ENCODE assay signal across 1 cellular context in the genomic region with DNA sequence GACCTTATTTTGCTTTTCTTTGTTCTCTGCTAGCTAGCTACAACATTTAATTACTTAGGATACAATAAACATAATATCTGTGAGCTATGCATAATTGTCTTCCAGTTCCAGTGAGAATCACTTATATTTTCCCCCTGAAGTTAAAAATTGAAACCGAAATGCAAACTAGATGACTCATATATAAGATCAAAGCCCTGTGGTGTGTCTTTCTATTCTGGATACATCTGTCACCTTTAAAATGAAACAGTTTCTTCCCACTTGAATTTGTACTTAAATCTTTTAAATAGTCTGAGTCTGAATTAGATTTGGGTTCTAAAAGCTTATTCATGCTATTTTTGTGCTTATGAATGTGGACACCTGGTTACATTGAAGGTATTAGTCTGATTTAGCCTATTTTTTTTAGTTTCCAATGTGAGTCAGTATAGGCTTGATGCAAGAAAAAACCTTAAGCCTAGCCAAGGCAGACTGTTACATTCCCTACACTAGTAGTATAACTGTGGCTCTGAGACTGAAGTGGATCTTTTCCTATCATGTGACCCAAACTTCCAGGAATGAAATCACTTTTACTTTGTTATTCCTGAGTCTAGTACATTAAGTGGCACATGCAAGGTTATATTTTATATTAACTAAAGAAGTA.
TF ChIP-seq lines count a peak whose summit lies in the region.

No MANE protein-coding gene starts in this region.

TF ChIP-seq in GM12878, 131 proteins besides CTCF, POLR2A, EP300 and RAD21 (continued from another document):
- TF ChIP-seq, protein P1, sequence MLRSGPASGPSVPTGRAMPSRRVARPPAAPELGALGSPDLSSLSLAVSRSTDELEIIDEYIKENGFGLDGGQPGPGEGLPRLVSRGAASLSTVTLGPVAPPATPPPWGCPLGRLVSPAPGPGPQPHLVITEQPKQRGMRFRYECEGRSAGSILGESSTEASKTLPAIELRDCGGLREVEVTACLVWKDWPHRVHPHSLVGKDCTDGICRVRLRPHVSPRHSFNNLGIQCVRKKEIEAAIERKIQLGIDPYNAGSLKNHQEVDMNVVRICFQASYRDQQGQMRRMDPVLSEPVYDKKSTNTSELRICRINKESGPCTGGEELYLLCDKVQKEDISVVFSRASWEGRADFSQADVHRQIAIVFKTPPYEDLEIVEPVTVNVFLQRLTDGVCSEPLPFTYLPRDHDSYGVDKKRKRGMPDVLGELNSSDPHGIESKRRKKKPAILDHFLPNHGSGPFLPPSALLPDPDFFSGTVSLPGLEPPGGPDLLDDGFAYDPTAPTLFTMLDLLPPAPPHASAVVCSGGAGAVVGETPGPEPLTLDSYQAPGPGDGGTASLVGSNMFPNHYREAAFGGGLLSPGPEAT (IDR thresholded peaks at IDR 0.05; ENCODE audit: low read depth), result peak; percentile 24; the same call in 1 of the 2 replicates
- TF ChIP-seq CBFB (IDR thresholded peaks at IDR 0.05; ENCODE audit: low read depth) (no peak), HCFC1 (IDR thresholded peaks at IDR 0.05; ENCODE audit: low read length) (no peak), TCF7 (IDR thresholded peaks at IDR 0.05; ENCODE audit: borderline replicate concordance) (peak; percentile 85), RUNX3 (IDR thresholded peaks at IDR 0.05; ENCODE audit: low read length) (peak; percentile 40; the same call in 1 of the 2 replicates), RAD51 (IDR thresholded peaks at IDR 0.05) (peak; percentile 30; the same call in 1 of the 2 replicates), ATF7 (IDR thresholded peaks at IDR 0.05; ENCODE audit: low read depth) (peak; percentile 52), ZNF622 (IDR thresholded peaks at IDR 0.05) (no peak), ZNF217 (IDR thresholded peaks at IDR 0.05) (0 out of 2 replicates have a peak, but pooled peaks have one; percentile 66), SMC3 (IDR thresholded peaks at IDR 0.05; ENCODE audit: borderline replicate concordance, low read length) (no peak), BCL11A (IDR thresholded peaks at IDR 0.05; ENCODE audit: low read depth, low read length) (no peak), NR2F1 (conservative IDR thresholded peaks at IDR 0.05) (0 out of 2 replicates have a peak, but pooled peaks have one; percentile 19), JUNB (IDR thresholded peaks at IDR 0.05) (peak; percentile 57), NFIC (IDR thresholded peaks at IDR 0.05; ENCODE audit: low read depth, low read length) (0 out of 2 replicates have a peak, but pooled peaks have one; percentile 36), SIN3A (IDR thresholded peaks at IDR 0.05; ENCODE audit: low read depth, low read length) (no peak), MEF2B (IDR thresholded peaks at IDR 0.05; ENCODE audit: partially characterized antibody, poor library complexity, severe bottlenecking) (peak; percentile 59), MEF2A (IDR thresholded peaks at IDR 0.05; ENCODE audit: insufficient read depth, low read depth, low read length) (peak; percentile 57; the same call in 1 of the 2 replicates), IKZF2 (IDR thresholded peaks at IDR 0.05) (peak; percentile 43 to 58; a peak in 1 of 4 replicates), IKZF1 (conservative IDR thresholded peaks at IDR 0.05) (0 out of 2 replicates have a peak, but pooled peaks have one; percentile 14), GABPA (IDR thresholded peaks at IDR 0.05; ENCODE audit: low read depth) (no peak), MTA2 (IDR thresholded peaks at IDR 0.05; ENCODE audit: low read depth) (peak; percentile 51; the same call in 1 of the 2 replicates)
- TF ChIP-seq, protein P2, sequence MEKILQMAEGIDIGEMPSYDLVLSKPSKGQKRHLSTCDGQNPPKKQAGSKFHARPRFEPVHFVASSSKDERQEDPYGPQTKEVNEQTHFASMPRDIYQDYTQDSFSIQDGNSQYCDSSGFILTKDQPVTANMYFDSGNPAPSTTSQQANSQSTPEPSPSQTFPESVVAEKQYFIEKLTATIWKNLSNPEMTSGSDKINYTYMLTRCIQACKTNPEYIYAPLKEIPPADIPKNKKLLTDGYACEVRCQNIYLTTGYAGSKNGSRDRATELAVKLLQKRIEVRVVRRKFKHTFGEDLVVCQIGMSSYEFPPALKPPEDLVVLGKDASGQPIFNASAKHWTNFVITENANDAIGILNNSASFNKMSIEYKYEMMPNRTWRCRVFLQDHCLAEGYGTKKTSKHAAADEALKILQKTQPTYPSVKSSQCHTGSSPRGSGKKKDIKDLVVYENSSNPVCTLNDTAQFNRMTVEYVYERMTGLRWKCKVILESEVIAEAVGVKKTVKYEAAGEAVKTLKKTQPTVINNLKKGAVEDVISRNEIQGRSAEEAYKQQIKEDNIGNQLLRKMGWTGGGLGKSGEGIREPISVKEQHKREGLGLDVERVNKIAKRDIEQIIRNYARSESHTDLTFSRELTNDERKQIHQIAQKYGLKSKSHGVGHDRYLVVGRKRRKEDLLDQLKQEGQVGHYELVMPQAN (conservative IDR thresholded peaks at IDR 0.05), result no peak
- TF ChIP-seq, protein P3, sequence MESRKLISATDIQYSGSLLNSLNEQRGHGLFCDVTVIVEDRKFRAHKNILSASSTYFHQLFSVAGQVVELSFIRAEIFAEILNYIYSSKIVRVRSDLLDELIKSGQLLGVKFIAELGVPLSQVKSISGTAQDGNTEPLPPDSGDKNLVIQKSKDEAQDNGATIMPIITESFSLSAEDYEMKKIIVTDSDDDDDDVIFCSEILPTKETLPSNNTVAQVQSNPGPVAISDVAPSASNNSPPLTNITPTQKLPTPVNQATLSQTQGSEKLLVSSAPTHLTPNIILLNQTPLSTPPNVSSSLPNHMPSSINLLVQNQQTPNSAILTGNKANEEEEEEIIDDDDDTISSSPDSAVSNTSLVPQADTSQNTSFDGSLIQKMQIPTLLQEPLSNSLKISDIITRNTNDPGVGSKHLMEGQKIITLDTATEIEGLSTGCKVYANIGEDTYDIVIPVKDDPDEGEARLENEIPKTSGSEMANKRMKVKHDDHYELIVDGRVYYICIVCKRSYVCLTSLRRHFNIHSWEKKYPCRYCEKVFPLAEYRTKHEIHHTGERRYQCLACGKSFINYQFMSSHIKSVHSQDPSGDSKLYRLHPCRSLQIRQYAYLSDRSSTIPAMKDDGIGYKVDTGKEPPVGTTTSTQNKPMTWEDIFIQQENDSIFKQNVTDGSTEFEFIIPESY (IDR thresholded peaks at IDR 0.05), result no peak
- TF ChIP-seq, protein P4, sequence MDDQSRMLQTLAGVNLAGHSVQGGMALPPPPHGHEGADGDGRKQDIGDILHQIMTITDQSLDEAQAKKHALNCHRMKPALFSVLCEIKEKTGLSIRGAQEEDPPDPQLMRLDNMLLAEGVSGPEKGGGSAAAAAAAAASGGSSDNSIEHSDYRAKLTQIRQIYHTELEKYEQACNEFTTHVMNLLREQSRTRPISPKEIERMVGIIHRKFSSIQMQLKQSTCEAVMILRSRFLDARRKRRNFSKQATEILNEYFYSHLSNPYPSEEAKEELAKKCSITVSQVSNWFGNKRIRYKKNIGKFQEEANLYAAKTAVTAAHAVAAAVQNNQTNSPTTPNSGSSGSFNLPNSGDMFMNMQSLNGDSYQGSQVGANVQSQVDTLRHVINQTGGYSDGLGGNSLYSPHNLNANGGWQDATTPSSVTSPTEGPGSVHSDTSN (IDR thresholded peaks at IDR 0.05; ENCODE audit: insufficient replicate concordance, low read depth, low read length), result no peak
TF ChIP-seq in GM12878: peak in this region for 14.
